Comparison of ENCODE assay signal across 3 cellular contexts in the genomic region with DNA sequence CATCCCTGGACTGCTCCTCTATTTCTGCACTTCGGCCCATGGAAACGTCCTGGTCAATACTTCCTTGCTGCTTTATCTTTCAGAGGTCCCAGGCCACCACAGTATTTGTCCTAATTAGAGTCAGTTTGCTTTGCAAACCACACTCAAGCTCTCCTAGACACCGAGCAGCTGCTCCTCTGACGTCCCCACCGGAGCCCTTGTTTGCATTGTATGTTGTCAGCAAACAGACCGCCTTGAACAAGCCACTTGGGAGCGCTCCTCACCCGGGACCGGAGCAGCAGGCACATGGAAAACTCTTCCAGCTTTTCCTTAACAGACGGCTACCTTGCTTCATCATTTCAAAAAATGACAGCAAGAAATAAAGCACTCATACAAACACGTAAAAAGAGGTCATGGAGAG.
TF ChIP-seq lines count a peak whose summit lies in the region.

No MANE protein-coding gene starts in this region.

TF ChIP-seq in SK-N-SH treated with all-trans-retinoic acid at 6 μM for 48 hours, 23 proteins besides CTCF, POLR2A, EP300 and RAD21:
- no peak for TF ChIP-seq ESRRG (CRISPR knock-in tag; IDR thresholded peaks at IDR 0.05)
- TF ChIP-seq, protein P1, sequence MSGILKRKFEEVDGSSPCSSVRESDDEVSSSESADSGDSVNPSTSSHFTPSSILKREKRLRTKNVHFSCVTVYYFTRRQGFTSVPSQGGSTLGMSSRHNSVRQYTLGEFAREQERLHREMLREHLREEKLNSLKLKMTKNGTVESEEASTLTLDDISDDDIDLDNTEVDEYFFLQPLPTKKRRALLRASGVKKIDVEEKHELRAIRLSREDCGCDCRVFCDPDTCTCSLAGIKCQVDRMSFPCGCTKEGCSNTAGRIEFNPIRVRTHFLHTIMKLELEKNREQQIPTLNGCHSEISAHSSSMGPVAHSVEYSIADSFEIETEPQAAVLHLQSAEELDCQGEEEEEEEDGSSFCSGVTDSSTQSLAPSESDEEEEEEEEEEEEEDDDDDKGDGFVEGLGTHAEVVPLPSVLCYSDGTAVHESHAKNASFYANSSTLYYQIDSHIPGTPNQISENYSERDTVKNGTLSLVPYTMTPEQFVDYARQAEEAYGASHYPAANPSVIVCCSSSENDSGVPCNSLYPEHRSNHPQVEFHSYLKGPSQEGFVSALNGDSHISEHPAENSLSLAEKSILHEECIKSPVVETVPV (CRISPR knock-in tag; IDR thresholded peaks at IDR 0.05) = no peak
- TF ChIP-seq PPARA (CRISPR knock-in tag; IDR thresholded peaks at IDR 0.05; ENCODE audit: borderline replicate concordance) = no peak
- TF ChIP-seq ZFP3 (CRISPR knock-in tag; IDR thresholded peaks at IDR 0.05) = no peak
- no peak for TF ChIP-seq TCF4 (CRISPR knock-in tag; IDR thresholded peaks at IDR 0.05; ENCODE audit: borderline replicate concordance)
- TF ChIP-seq TSHZ2 (CRISPR knock-in tag; IDR thresholded peaks at IDR 0.05) = no peak
- TF ChIP-seq BACH2 (CRISPR knock-in tag; IDR thresholded peaks at IDR 0.05; ENCODE audit: borderline replicate concordance) = no peak
- TF ChIP-seq ISL1 (CRISPR knock-in tag; IDR thresholded peaks at IDR 0.05) = no peak
- TF ChIP-seq ZNF8 (CRISPR knock-in tag; IDR thresholded peaks at IDR 0.05) = no peak
- no peak for TF ChIP-seq TOX (CRISPR knock-in tag; IDR thresholded peaks at IDR 0.05; ENCODE audit: borderline replicate concordance)
- no peak for TF ChIP-seq RARB (CRISPR knock-in tag; IDR thresholded peaks at IDR 0.05)
- TF ChIP-seq ZFP30 (CRISPR knock-in tag; IDR thresholded peaks at IDR 0.05) = no peak
- TF ChIP-seq CSDC2 (CRISPR knock-in tag; IDR thresholded peaks at IDR 0.05) = no peak

TF ChIP-seq in SK-N-SH, 30 proteins besides CTCF, POLR2A, EP300 and RAD21:
- no peak for TF ChIP-seq RXRA (IDR thresholded peaks at IDR 0.05; ENCODE audit: borderline replicate concordance, low read depth)

TF ChIP-seq in H1, 55 proteins besides CTCF, POLR2A, EP300 and RAD21:
- TF ChIP-seq HDAC6 (IDR thresholded peaks at IDR 0.05; ENCODE audit: low read depth, low read length) (no peak), CHD1 (IDR thresholded peaks at IDR 0.05; ENCODE audit: low read depth, low read length) (no peak), POU5F1 (IDR thresholded peaks at IDR 0.05; ENCODE audit: low read depth, low read length) (no peak), JUN (IDR thresholded peaks at IDR 0.05; ENCODE audit: low read depth, low read length) (no peak), CBX8 (IDR thresholded peaks at IDR 0.05; ENCODE audit: borderline replicate concordance, low read depth, low read length) (no peak), JUND (IDR thresholded peaks at IDR 0.05; ENCODE audit: low read length) (no peak), YY1 (IDR thresholded peaks at IDR 0.05; ENCODE audit: low read depth, low read length) (no peak), SAP30 (IDR thresholded peaks at IDR 0.05; ENCODE audit: insufficient read depth, insufficient replicate concordance, low read length) (no peak), SUZ12 (IDR thresholded peaks at IDR 0.05; ENCODE audit: low read length) (no peak), PHF8 (conservative IDR thresholded peaks at IDR 0.05; ENCODE audit: low read depth, low read length) (no peak)
